In genomic region chr2:139123795-139124194, GRCh38 we compare ENCODE assay signal across 26 cellular contexts.
"Had no signal": no experiment of that assay in that cellular context is flagged by ENCODE, and none has a peak within 500 bp of the region (broad histone marks: within the 10 kb centered on the region; RNA-seq: fewer than 3 reads in every experiment).

No MANE protein-coding gene starts in this region.

- H3K36me3 ChIP-seq: ascending aorta, WERI-Rb-1 had no signal

- H3K9me3 ChIP-seq: ascending aorta had no signal

- H3K4me3 ChIP-seq: ascending aorta had no signal

- H3K27ac ChIP-seq: ascending aorta, WERI-Rb-1 had no signal

- H3K27me3 ChIP-seq: ascending aorta had no signal

- DNase-seq: activated CD4-positive, alpha-beta memory T cell treated with anti-CD3 and anti-CD28 coated beads, Interleukin-2, amount 10 ng/mL, durations not matched to agents 7 days and 5 days; activated CD4-positive, alpha-beta T cell treated with anti-CD3 and anti-CD28 coated beads for 1 hour; activated CD4-positive, alpha-beta T cell treated with anti-CD3 and anti-CD28 coated beads for 36 hours; activated CD4-positive, alpha-beta T cell treated with anti-CD3 and anti-CD28 coated beads for 48 hours; activated CD4-positive, alpha-beta T cell treated with anti-CD3 and anti-CD28 coated beads, Interleukin-2, amount 10 ng/mL, durations not matched to agents 7 days and 5 days; activated CD4-positive, alpha-beta T cell treated with anti-CD3 and anti-CD28 coated beads, Interleukin-2, amount 50 U/mL, for 48 hours; activated CD4-positive, CD25-positive, alpha-beta regulatory T cell; activated CD8-positive, alpha-beta memory T cell treated with anti-CD3 and anti-CD28 coated beads for 24 hours; activated CD8-positive, alpha-beta memory T cell treated with anti-CD3 and anti-CD28 coated beads, Interleukin-2, amount 10 ng/mL, durations not matched to agents 7 days and 5 days; activated CD8-positive, alpha-beta memory T cell treated with anti-CD3 and anti-CD28 coated beads, Interleukin-2, amount 50 U/mL, for 48 hours; activated CD8-positive, alpha-beta T cell treated with anti-CD3 and anti-CD28 coated beads, Interleukin-2, amount 10 ng/mL, durations not matched to agents 7 days and 5 days; activated effector memory CD4-positive, alpha-beta T cell treated with Interleukin-2 at 50 U/mL for 16 hours; activated gamma-delta T cell; activated naive CD4-positive, alpha-beta T cell treated with anti-CD3 and anti-CD28 coated beads, Interleukin-2, amount 10 ng/mL, durations not matched to agents 7 days and 5 days; activated naive CD4-positive, alpha-beta T cell treated with Interleukin-2 at 50 U/mL for 16 hours; activated naive CD8-positive, alpha-beta T cell treated with anti-CD3 and anti-CD28 coated beads, Interleukin-2, amount 10 ng/mL, durations not matched to agents 7 days and 5 days; activated naive CD8-positive, alpha-beta T cell treated with anti-CD3 and anti-CD28 coated beads, Interleukin-2, amount 50 U/mL, for 24 hours; activated T-cell treated with anti-CD3 and anti-CD28 coated beads, Interleukin-2, amount 50 U/mL, for 24 hours; activated T-cell treated with anti-CD3 and anti-CD28 coated beads, Interleukin-2, amount 50 U/mL, for 48 hours; amygdala; anterior cingulate cortex; central memory CD4-positive, alpha-beta T cell; T-helper 2 cell; T-helper 9 cell; WERI-Rb-1 had no signal

- H3K4me1 ChIP-seq: ascending aorta had no signal
